23 cellular contexts compared by ENCODE assay signal in genomic region chr2:192560326-192560725, GRCh38.
DNase-seq lines count a peak whose midpoint lies in the region; ATAC-seq and TF ChIP-seq lines count a peak whose summit lies in the region.
"Had no signal": no experiment of that assay in that cellular context is flagged by ENCODE, and none has a peak within 500 bp of the region (broad histone marks: within the 10 kb centered on the region; RNA-seq: fewer than 3 reads in every experiment).

No MANE protein-coding gene starts in this region.

- TF ChIP-seq EP300 in transverse colon (IDR thresholded peaks at IDR 0.05; ENCODE audit: low read depth), result no peak
- TF ChIP-seq EP300 in stomach (IDR thresholded peaks at IDR 0.05), result no peak

- no peak overlapping the region for H3K4me3 Mint-ChIP-seq in T-helper 17 cell
- H3K4me3 Mint-ChIP-seq: CD14-positive monocyte; CD4-positive, alpha-beta T cell; CD8-positive, alpha-beta memory T cell; GM23338; H9 had no signal

- H3K4me3 ChIP-seq in transverse colon (no peak overlapping the region), stomach (no peak overlapping the region)
- H3K4me3 ChIP-seq: A549; BLaER1 treated with 17β-estradiol and CSF1 and Interleukin-3, amounts not matched to agents 10 nM and 100 nM; GM23338 had no signal

- H3K4me1 Mint-ChIP-seq in T-helper 17 cell, result no peaks in the 10 kb centered on the region
- H3K4me1 Mint-ChIP-seq: CD14-positive monocyte; CD8-positive, alpha-beta memory T cell; GM23338; H9 had no signal

- peak overlapping the region; percentile 16 for H3K27ac Mint-ChIP-seq in T-helper 17 cell
- H3K27ac Mint-ChIP-seq: CD14-positive monocyte; CD4-positive, alpha-beta T cell; CD8-positive, alpha-beta memory T cell; GM23338; H9 had no signal

- TF ChIP-seq POLR2A in transverse colon (IDR thresholded peaks at IDR 0.05), result no peak
- no peak for TF ChIP-seq POLR2A in stomach (IDR thresholded peaks at IDR 0.05)

- no peaks in the 10 kb centered on the region for H3K27me3 Mint-ChIP-seq in T-helper 17 cell
- H3K27me3 Mint-ChIP-seq: CD4-positive, alpha-beta T cell; CD8-positive, alpha-beta memory T cell had no signal

- no peaks in the 10 kb centered on the region for H3K36me3 ChIP-seq in transverse colon
- no peaks in the 10 kb centered on the region for H3K36me3 ChIP-seq in stomach
- H3K36me3 ChIP-seq: BE2C; BLaER1 treated with 17β-estradiol and CSF1 and Interleukin-3, amounts not matched to agents 10 nM and 100 nM had no signal

- H3K36me3 Mint-ChIP-seq in T-helper 17 cell (ENCODE audit: low read depth), result no peaks in the 10 kb centered on the region
- H3K36me3 Mint-ChIP-seq: CD14-positive monocyte; CD8-positive, alpha-beta memory T cell had no signal

- H3K4me1 ChIP-seq in transverse colon (peaks cover 0 to 16% (median 5%) of the 10 kb centered on the region in 4 donors), stomach (peaks cover 0 to 4% (median 0%) of the 10 kb centered on the region in 4 donors)
- H3K4me1 ChIP-seq: A549; BE2C; BLaER1 treated with 17β-estradiol and CSF1 and Interleukin-3, amounts not matched to agents 10 nM and 100 nM had no signal

- TF ChIP-seq CTCF in 22Rv1 (IDR thresholded peaks at IDR 0.05) (no peak), transverse colon (IDR thresholded peaks at IDR 0.05) (no peak), stomach (IDR thresholded peaks at IDR 0.05) (no peak)

- intact Hi-C loops in left colon (cut with DNase I, micrococcal nuclease), result no loop called here
- intact Hi-C loops in transverse colon (cut with DNase I; ENCODE audit: low total_unique reads), result no loop called here
- intact Hi-C loops in stomach (cut with DNase I; ENCODE audit: low total_unique reads), result no loop called here

- WGBS in transverse colon (ENCODE audit: low coverage in 1 of 2), 2 donors, result 35 to 36% methylated on average over 1 of the region's 1 CpG
- WGBS in stomach, 5 donors, result 33 to 61% (median 38%) methylated on average over 1 of the region's 1 CpG

- H3K27me3 ChIP-seq in transverse colon, result no peaks in the 10 kb centered on the region
- H3K27me3 ChIP-seq in stomach, result no peaks in the 10 kb centered on the region
- H3K27me3 ChIP-seq: BE2C; BLaER1 treated with 17β-estradiol and CSF1 and Interleukin-3, amounts not matched to agents 10 nM and 100 nM had no signal

- no peak for ATAC-seq in T-helper 17 cell
- ATAC-seq in left colon, result peak; percentile 78
- ATAC-seq: GM23338, HCT116 had no signal

- no peak for DNase-seq in T-helper 17 cell
- DNase-seq in left colon, result no peak
- no peak for DNase-seq in transverse colon
- DNase-seq in NCI-H1048 (lab: John Stamatoyannopoulos, UW), result no peak
- DNase-seq in stomach, result no peak
- DNase-seq in stimulated activated CD4-positive, alpha-beta T cell treated with anti-CD3 and anti-CD28 coated beads, Interleukin-4, amount 100 ng/mL, for 1 hour, result no peak
- DNase-seq: 8988T; ACHN; AML-193; BE2C; CD4-positive, alpha-beta T cell; CD8-positive, alpha-beta memory T cell; DMS 273 treated with DMSO at 0.1 percent for 48 hours; DMS79; EL; GDM1; H9 had no signal

- in situ Hi-C loops in transverse colon (cut with MboI; ENCODE audit: low pct_ligation_motif_present in 1 of 4, low pct_unique_long_range_greater_than_20kb in 1 of 4, low sequenced_read_pairs in 3 of 4), result no loop called here

- H3K27ac ChIP-seq in 22Rv1 (peak overlapping the region; percentile 70), transverse colon (peak overlapping the region; percentile 11 to 57 (median 36)), stomach (no peak overlapping the region)
- H3K27ac ChIP-seq: A549; BLaER1 treated with 17β-estradiol and CSF1 and Interleukin-3, amounts not matched to agents 10 nM and 100 nM had no signal

- H3K9me3 ChIP-seq in T-helper 17 cell (ENCODE audit: control insufficient read depth, low read length, poor library complexity, severe bottlenecking) (no peaks in the 10 kb centered on the region), transverse colon (no peaks in the 10 kb centered on the region), stomach (no peaks in the 10 kb centered on the region)
- H3K9me3 ChIP-seq: A549; BE2C; BLaER1 treated with 17β-estradiol and CSF1 and Interleukin-3, amounts not matched to agents 10 nM and 100 nM had no signal

Comparison
In these comparisons a context has a peak if more than half of its experiments do, and no peak if none do; other contexts are left out.
1. H3K27ac ChIP-seq: peak in 22Rv1 (single experiment) and transverse colon (4 of 4); none in stomach (0 of 5).